ENCODE assay signal across 20 cellular contexts in the genomic region with DNA sequence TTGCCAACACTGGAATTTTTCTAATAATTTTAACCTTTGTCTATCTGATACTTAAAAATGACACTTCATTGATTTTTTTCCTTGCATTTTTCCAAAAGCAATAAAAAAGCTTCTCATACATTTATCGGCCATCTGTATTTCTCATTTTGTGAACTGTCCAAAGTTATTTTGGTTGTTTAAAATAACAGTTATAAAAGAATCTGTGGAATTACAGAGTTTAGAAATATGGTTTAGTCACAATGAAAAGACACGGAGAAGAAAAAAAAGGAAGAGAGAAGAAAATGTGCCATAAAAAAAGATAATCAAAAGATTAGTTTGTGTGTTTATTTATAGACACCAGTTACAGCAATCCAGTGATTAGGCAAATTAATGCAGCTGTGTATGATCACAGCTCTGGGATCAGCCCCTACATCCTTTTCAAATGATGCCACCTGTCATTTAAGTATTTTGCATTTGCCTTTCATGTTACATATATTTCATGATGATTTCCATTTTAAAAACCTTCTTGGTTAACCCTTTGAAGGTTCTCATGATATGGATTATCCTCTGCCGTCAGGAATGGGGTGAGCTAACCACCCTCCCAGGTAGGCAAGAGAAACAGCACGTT.
DNase-seq lines count a peak whose midpoint lies in the region; ATAC-seq and TF ChIP-seq lines count a peak whose summit lies in the region.
"Had no signal": no experiment of that assay in that cellular context is flagged by ENCODE, and none has a peak within 500 bp of the region (broad histone marks: within the 10 kb centered on the region; RNA-seq: fewer than 3 reads in every experiment).

No MANE protein-coding gene starts in this region.

- no peaks in the 10 kb centered on the region for H3K27me3 ChIP-seq in adipocyte (replicated peaks; ENCODE audit: control insufficient read depth, insufficient read depth, low read length)
- no peaks in the 10 kb centered on the region for H3K27me3 ChIP-seq in osteoblast (ENCODE audit: insufficient read depth, low read length)
- H3K27me3 ChIP-seq in lower lobe of right lung (ENCODE audit: low read depth) = no peaks in the 10 kb centered on the region
- H3K27me3 ChIP-seq: BLaER1, MG63 had no signal

- ATAC-seq in lower lobe of right lung (no peak), HG03565 (IDR thresholded peaks at IDR 0.05; ENCODE audit: unreplicated experiment) (no peak)
- ATAC-seq: GM23338 had no signal

- no peaks in the 10 kb centered on the region for H3K79me2 ChIP-seq in osteoblast (ENCODE audit: insufficient read depth, low read length)

- no peaks in the 10 kb centered on the region for H4K20me1 ChIP-seq in osteoblast (ENCODE audit: insufficient read depth, low read length)

- H3K4me3 ChIP-seq in adipocyte (ENCODE audit: low read length) = no peak overlapping the region
- no peak overlapping the region for H3K4me3 ChIP-seq in osteoblast (ENCODE audit: insufficient read depth, low read length)
- no peak overlapping the region for H3K4me3 ChIP-seq in lower lobe of right lung
- H3K4me3 ChIP-seq: BLaER1, GM23338, MG63 had no signal

- TF ChIP-seq CTCF in osteoblast (IDR thresholded peaks at IDR 0.05; ENCODE audit: extremely low read depth, low read depth, low read length) = no peak
- TF ChIP-seq CTCF in lower lobe of right lung (IDR thresholded peaks at IDR 0.05) = no peak

- H3K36me3 ChIP-seq in adipocyte (ENCODE audit: control insufficient read depth, insufficient read depth, low read length, severe bottlenecking) (no peaks in the 10 kb centered on the region), osteoblast (ENCODE audit: insufficient read depth, low read length) (no peaks in the 10 kb centered on the region), lower lobe of right lung (no peaks in the 10 kb centered on the region)
- H3K36me3 ChIP-seq: MG63 had no signal

- peak; percentile 11 for DNase-seq in NOMO-1 treated with DMSO at 0.1 percent for 48 hours (lab: John Stamatoyannopoulos, UW; ENCODE audit: unreplicated experiment)
- DNase-seq in NOMO-1 treated with dmso at 0.1 percent for 144 hours (lab: John Stamatoyannopoulos, UW; ENCODE audit: unreplicated experiment) = no peak
- peak; percentile 82 for DNase-seq in NCI-H526 treated with DMSO at 0.1 percent for 48 hours (lab: John Stamatoyannopoulos, UW)
- DNase-seq in adipocyte (ENCODE audit: low read depth) = peak; percentile 17
- peak; percentile 13 for DNase-seq in osteoblast (ENCODE audit: insufficient read length, low spot score, missing footprints)
- no peak for DNase-seq in lower lobe of right lung
- DNase-seq in NCI-H187 (lab: John Stamatoyannopoulos, UW) = no peak
- DNase-seq: MG63, NCI-H1105 treated with DMSO at 0.1 percent for 48 hours, NCI-H1930, NCI-H2171, NCI-H446 treated with DMSO at 0.1 percent for 48 hours, NCI-H82, OCI-M1 had no signal

- H3K27ac ChIP-seq in osteoblast (ENCODE audit: low read depth, low read length) = peak overlapping the region; percentile 43
- H3K27ac ChIP-seq in lower lobe of right lung = no peak overlapping the region
- H3K27ac ChIP-seq: 22Rv1, BLaER1, HL-60, KMS-11 had no signal

- H2AFZ ChIP-seq in osteoblast (ENCODE audit: low read length) = no peak overlapping the region
- H2AFZ ChIP-seq: GM23338 had no signal

- H3K4me1 ChIP-seq in adipocyte (ENCODE audit: control insufficient read depth, insufficient read depth, low read length) (no peaks in the 10 kb centered on the region), osteoblast (ENCODE audit: insufficient read depth, low read length) (peaks cover 24% of the 10 kb centered on the region), lower lobe of right lung (peaks cover 8% of the 10 kb centered on the region)

- no peaks in the 10 kb centered on the region for H3K9me3 ChIP-seq in adipocyte (ENCODE audit: control insufficient read depth, low read length)
- H3K9me3 ChIP-seq in osteoblast (ENCODE audit: low read depth, low read length) = no peaks in the 10 kb centered on the region
- H3K9me3 ChIP-seq in lower lobe of right lung = no peaks in the 10 kb centered on the region
- H3K9me3 ChIP-seq: BLaER1, MG63 had no signal

- H3K9ac ChIP-seq in adipocyte (ENCODE audit: low read length) = no peak overlapping the region
- H3K9ac ChIP-seq: BLaER1, KMS-11 had no signal

- H3K4me2 ChIP-seq in osteoblast (ENCODE audit: insufficient read depth, low read length) = no peak overlapping the region
- H3K4me2 ChIP-seq: BLaER1, GM23338, KMS-11 had no signal

- intact Hi-C loops in lower lobe of right lung (cut with DNase I) = no loop called here

Comparison
In these comparisons a context has a peak if more than half of its experiments do, and no peak if none do; other contexts are left out.
1. DNase-seq: peak in NOMO-1 treated with DMSO at 0.1 percent for 48 hours (single experiment), NCI-H526 treated with DMSO at 0.1 percent for 48 hours (single experiment), adipocyte (single experiment) and osteoblast (single experiment); none in NOMO-1 treated with dmso at 0.1 percent for 144 hours (single experiment), lower lobe of right lung (single experiment) and NCI-H187 (0 of 2).